In genomic region chr1:177940682-177941081, GRCh38 we compare ENCODE assay signal across 17 cellular contexts. TPM values are rescaled to one million over a fixed set of nuclear protein-coding genes. Genes with fewer than 3 reads are reported as not detected.
DNase-seq lines count a peak whose midpoint lies in the region; ATAC-seq and TF ChIP-seq lines count a peak whose summit lies in the region.
"Had no signal": no experiment of that assay in that cellular context is flagged by ENCODE, and none has a peak within 500 bp of the region (broad histone marks: within the 10 kb centered on the region; RNA-seq: fewer than 3 reads in every experiment).

No MANE protein-coding gene starts in this region.

- TF ChIP-seq RAD21 in IMR-90 (IDR thresholded peaks at IDR 0.05; ENCODE audit: low read length): no peak

- H3K27me3 Mint-ChIP-seq in activated CD4-positive, alpha-beta T cell treated with anti-CD3 and anti-CD28 coated beads, Interleukin-2, amount 10 ng/mL, durations not matched to agents 7 days and 5 days: no peaks in the 10 kb centered on the region

- H3K23ac ChIP-seq in IMR-90 (ENCODE audit: low read depth, low read length) (no peak overlapping the region), neuronal stem cell (ENCODE audit: low read depth, low read length, poor library complexity) (no peak overlapping the region)

- no peak overlapping the region for H4K5ac ChIP-seq in IMR-90 (ENCODE audit: low read depth, low read length)

- no peak overlapping the region for H3K56ac ChIP-seq in IMR-90 (ENCODE audit: extremely low read depth, insufficient read depth, low read length)

- H3K4me2 ChIP-seq in IMR-90 (ENCODE audit: low read depth, low read length): no peak overlapping the region
- no peak overlapping the region for H3K4me2 ChIP-seq in neuronal stem cell (ENCODE audit: insufficient read depth, low read length, poor library complexity, severe bottlenecking)
- H3K4me2 ChIP-seq: A549; BLaER1 treated with 17β-estradiol and CSF1 and Interleukin-3, amounts not matched to agents 10 nM and 100 nM had no signal

- no peak overlapping the region for H2BK20ac ChIP-seq in IMR-90 (ENCODE audit: low read depth, low read length)

- DNase-seq in activated CD4-positive, alpha-beta T cell treated with anti-CD3 and anti-CD28 coated beads, Interleukin-2, amount 10 ng/mL, durations not matched to agents 7 days and 5 days: no peak
- DNase-seq in activated CD4-positive, alpha-beta T cell treated with anti-CD3 and anti-CD28 coated beads for 4 hours: no peak
- DNase-seq in IMR-90 (no peak), neuronal stem cell (ENCODE audit: low spot score) (no peak)
- DNase-seq: AML-193; Caco-2; Calu3; CD4-positive, alpha-beta T cell; CD8-positive, alpha-beta T cell; DMS79 treated with DMSO at 0.1 percent for 48 hours; GF-D8 had no signal

- intact Hi-C loops in IMR-90 (cut with micrococcal nuclease): loop anchor here (10.0 kb wide), 3 partner anchors 336 to 1376 kb away; no protein-coding TSS in a partner anchor

- no peak for ATAC-seq in IMR-90 (ENCODE audit: low read depth)
- ATAC-seq in GM19023 (IDR thresholded peaks at IDR 0.05; ENCODE audit: unreplicated experiment): no peak
- ATAC-seq: A549; CD8-positive, alpha-beta T cell had no signal

- H3K27ac Mint-ChIP-seq in activated CD4-positive, alpha-beta T cell treated with anti-CD3 and anti-CD28 coated beads, Interleukin-2, amount 10 ng/mL, durations not matched to agents 7 days and 5 days: peak overlapping the region; percentile 52
- H3K27ac Mint-ChIP-seq: B cell; CD4-positive, alpha-beta T cell; CD8-positive, alpha-beta T cell had no signal

- TF ChIP-seq POLR2A in IMR-90 (IDR thresholded peaks at IDR 0.05; ENCODE audit: low read depth, low read length): no peak

- H2BK12ac ChIP-seq in neuronal stem cell (ENCODE audit: low read length): no peak overlapping the region

- H2BK120ac ChIP-seq in IMR-90 (ENCODE audit: low read depth, low read length): no peak overlapping the region
- H2BK120ac ChIP-seq in neuronal stem cell (ENCODE audit: low read depth, low read length): no peak overlapping the region

- no peaks in the 10 kb centered on the region for H3K9me3 Mint-ChIP-seq in activated CD4-positive, alpha-beta T cell treated with anti-CD3 and anti-CD28 coated beads, Interleukin-2, amount 10 ng/mL, durations not matched to agents 7 days and 5 days
- H3K9me3 Mint-ChIP-seq: CD4-positive, alpha-beta T cell; CD8-positive, alpha-beta T cell had no signal

- H4K8ac ChIP-seq in IMR-90 (ENCODE audit: low read depth in 2 of 2, low read length in 2 of 2): no peak overlapping the region
- H4K8ac ChIP-seq in neuronal stem cell (ENCODE audit: low read depth, low read length): no peak overlapping the region

- in situ Hi-C loops in IMR-90 (cut with MboI; ENCODE audit: low sequenced_read_pairs): loop anchor here (5.0 kb wide), 1 partner anchor 1043 kb away; no protein-coding TSS in a partner anchor

- CTCF ChIA-PET in activated CD4-positive, alpha-beta T cell treated with anti-CD3 and anti-CD28 coated beads, Interleukin-2, amount 10 ng/mL, durations not matched to agents 7 days and 5 days (lab: Charles Lee): no interaction called here
- CTCF ChIA-PET in IMR-90 (lab: Yijun Ruan, JAX): interaction anchor here (1.3 to 1.5 kb wide), 2 partner anchors 8 to 13 kb away, joined by 3 to 4 read pairs; no protein-coding TSS in a partner anchor

- H4K91ac ChIP-seq in IMR-90 (ENCODE audit: insufficient read depth, low read depth, low read length) (no peak overlapping the region), neuronal stem cell (ENCODE audit: low read depth, low read length, poor library complexity) (no peak overlapping the region)

- TF ChIP-seq CTCF in IMR-90 (conservative IDR thresholded peaks at IDR 0.05; ENCODE audit: low read depth, low read length): no peak

- peaks cover 7% of the 10 kb centered on the region for H3K4me1 ChIP-seq in IMR-90 (ENCODE audit: control insufficient read depth, insufficient read depth, low read length)
- peaks cover 0 to 17% of the 10 kb centered on the region in 2 donors for H3K4me1 ChIP-seq in neuronal stem cell (ENCODE audit: control insufficient read depth in 2 of 2, insufficient read depth in 1 of 2, low read depth in 1 of 2, low read length in 2 of 2)
- H3K4me1 ChIP-seq: A549; BLaER1 treated with 17β-estradiol and CSF1 and Interleukin-3, amounts not matched to agents 10 nM and 100 nM; Caco-2 had no signal

- H3K18ac ChIP-seq in IMR-90 (ENCODE audit: low read depth, low read length) (no peak overlapping the region), neuronal stem cell (ENCODE audit: low read length) (no peak overlapping the region)

- H3K9ac ChIP-seq in IMR-90 (ENCODE audit: low read depth, low read length) (no peak overlapping the region), neuronal stem cell (ENCODE audit: low read depth, low read length, poor library complexity) (no peak overlapping the region)
- H3K9ac ChIP-seq: BLaER1 treated with 17β-estradiol and CSF1 and Interleukin-3, amounts not matched to agents 10 nM and 100 nM had no signal

- H3K4me3 ChIP-seq in IMR-90 (ENCODE audit: insufficient read depth, low read depth, low read length) (no peak overlapping the region), neuronal stem cell (ENCODE audit: low read length in 2 of 2) (no peak overlapping the region)
- H3K4me3 ChIP-seq: A549; BLaER1 treated with 17β-estradiol and CSF1 and Interleukin-3, amounts not matched to agents 10 nM and 100 nM had no signal

- no peak overlapping the region for H2BK15ac ChIP-seq in IMR-90 (ENCODE audit: low read depth, low read length)
- no peak overlapping the region for H2BK15ac ChIP-seq in neuronal stem cell (ENCODE audit: low read length)

- H3K79me1 ChIP-seq in IMR-90 (ENCODE audit: low read depth in 1 of 2, low read length in 2 of 2): no peaks in the 10 kb centered on the region
- no peaks in the 10 kb centered on the region for H3K79me1 ChIP-seq in neuronal stem cell (ENCODE audit: low read depth, low read length)

- WGBS in IMR-90 (ENCODE audit: extremely low coverage in 2 of 2, insufficient read length in 1 of 2), 2 experiments: no CpG with 5 or more reads among the region's 3 CpGs
- no CpG with 5 or more reads among the region's 3 CpGs for WGBS in neuronal stem cell (ENCODE audit: extremely low coverage in 2 of 2, insufficient read length in 2 of 2, insufficient replicate concordance in 1 of 2), 2 donors

- no peaks in the 10 kb centered on the region for H3K36me3 Mint-ChIP-seq in activated CD4-positive, alpha-beta T cell treated with anti-CD3 and anti-CD28 coated beads, Interleukin-2, amount 10 ng/mL, durations not matched to agents 7 days and 5 days (ENCODE audit: low read depth)
- H3K36me3 Mint-ChIP-seq: CD8-positive, alpha-beta T cell had no signal

- no peak overlapping the region for H2BK5ac ChIP-seq in IMR-90 (ENCODE audit: low read depth, low read length, poor library complexity, severe bottlenecking)
- no peak overlapping the region for H2BK5ac ChIP-seq in neuronal stem cell (ENCODE audit: low read length)

- no peak overlapping the region for H3K14ac ChIP-seq in IMR-90 (replicated peaks; ENCODE audit: low read depth, low read length)
- H3K14ac ChIP-seq in neuronal stem cell (ENCODE audit: low read length): no peak overlapping the region

- no peak overlapping the region for H3K4me3 Mint-ChIP-seq in activated CD4-positive, alpha-beta T cell treated with anti-CD3 and anti-CD28 coated beads, Interleukin-2, amount 10 ng/mL, durations not matched to agents 7 days and 5 days
- H3K4me3 Mint-ChIP-seq: B cell; CD4-positive, alpha-beta T cell; CD8-positive, alpha-beta T cell had no signal

- H3K9me3 ChIP-seq in IMR-90 (ENCODE audit: control insufficient read depth, insufficient read depth, low read length): no peaks in the 10 kb centered on the region
- no peaks in the 10 kb centered on the region for H3K9me3 ChIP-seq in neuronal stem cell (replicated peaks in 1 of 2; ENCODE audit: control insufficient read depth in 2 of 2, insufficient read depth in 1 of 2, low read depth in 1 of 2, low read length in 2 of 2)
- H3K9me3 ChIP-seq: A549; BLaER1 treated with 17β-estradiol and CSF1 and Interleukin-3, amounts not matched to agents 10 nM and 100 nM; Caco-2 had no signal

- H3K27me3 ChIP-seq in IMR-90 (ENCODE audit: control insufficient read depth, insufficient read depth, low read length): no peaks in the 10 kb centered on the region
- peaks cover 0 to 6% (median 0%) of the 10 kb centered on the region in 3 experiments for H3K27me3 ChIP-seq in neuronal stem cell (ENCODE audit: control insufficient read depth in 3 of 3, insufficient read depth in 3 of 3, low read depth in 1 of 3, low read length in 3 of 3)
- H3K27me3 ChIP-seq: BLaER1 treated with 17β-estradiol and CSF1 and Interleukin-3, amounts not matched to agents 10 nM and 100 nM had no signal

- no peaks in the 10 kb centered on the region for H3K9me1 ChIP-seq in IMR-90 (ENCODE audit: insufficient read depth, low read length)

- H4K20me1 ChIP-seq in IMR-90 (ENCODE audit: insufficient read depth, low read length): no peaks in the 10 kb centered on the region
- H4K20me1 ChIP-seq: BLaER1 treated with 17β-estradiol and CSF1 and Interleukin-3, amounts not matched to agents 10 nM and 100 nM had no signal

- no peaks in the 10 kb centered on the region for H3K36me3 ChIP-seq in IMR-90 (ENCODE audit: control insufficient read depth, insufficient read depth, low read length)
- H3K36me3 ChIP-seq in neuronal stem cell (replicated peaks in 1 of 2; ENCODE audit: control insufficient read depth in 2 of 2, insufficient read depth in 2 of 2, low read length in 2 of 2): no peaks in the 10 kb centered on the region
- H3K36me3 ChIP-seq: BLaER1 treated with 17β-estradiol and CSF1 and Interleukin-3, amounts not matched to agents 10 nM and 100 nM had no signal

- H3K4me1 Mint-ChIP-seq in activated CD4-positive, alpha-beta T cell treated with anti-CD3 and anti-CD28 coated beads, Interleukin-2, amount 10 ng/mL, durations not matched to agents 7 days and 5 days: no peaks in the 10 kb centered on the region
- H3K4me1 Mint-ChIP-seq: B cell had no signal

- no TSS peak for BruUV-seq in IMR-90 (replicated peaks; lab: Mats Ljungman, UMichigan)

- H2AK9ac ChIP-seq in IMR-90 (replicated peaks; ENCODE audit: low read depth, low read length, poor library complexity): no peak overlapping the region

- H3K4ac ChIP-seq in IMR-90 (ENCODE audit: low read depth, low read length) (no peak overlapping the region), neuronal stem cell (ENCODE audit: low read length) (no peak overlapping the region)

- dilution Hi-C loops in IMR-90 (cut with HindIII; ENCODE audit: low sequenced_read_pairs, unreplicated experiment): no loop called here

- no peak overlapping the region for H2AFZ ChIP-seq in IMR-90 (replicated peaks; ENCODE audit: low read length, poor library complexity)
- no peak overlapping the region for H2AFZ ChIP-seq in neuronal stem cell (ENCODE audit: low read length)

- H3K27ac ChIP-seq in IMR-90 (ENCODE audit: insufficient read depth, low read length) (no peak overlapping the region), neuronal stem cell (replicated peaks; ENCODE audit: low read length) (no peak overlapping the region)
- H3K27ac ChIP-seq: 22Rv1; A549; BLaER1 treated with 17β-estradiol and CSF1 and Interleukin-3, amounts not matched to agents 10 nM and 100 nM; C4-2B had no signal

- POLR2A ChIA-PET in activated CD4-positive, alpha-beta T cell treated with anti-CD3 and anti-CD28 coated beads, Interleukin-2, amount 10 ng/mL, durations not matched to agents 7 days and 5 days (lab: Charles Lee): no interaction called here
- POLR2A ChIA-PET in IMR-90 (lab: Charles Lee; ENCODE audit: unreplicated experiment): no interaction called here

- H2AK5ac ChIP-seq in IMR-90 (ENCODE audit: low read depth, low read length) (0 out of 2 replicates have a peak overlapping the region, but pooled peaks have one; percentile 32), neuronal stem cell (ENCODE audit: low read depth, low read length) (peak overlapping the region; percentile 43)

RNA-seq across cellular contexts. Expression of gene SEC16B, which starts 29.2 kb away (rescaled TPM):
- total RNA-seq in activated CD4-positive, alpha-beta T cell treated with anti-CD3 and anti-CD28 coated beads, Interleukin-2, amount 10 ng/mL, durations not matched to agents 7 days and 5 days: under 1 TPM in 1 of 2 experiments, not detected in 1; 0.23 TPM
- 2.8 and 4.3 TPM in 2 replicates for total RNA-seq in IMR-90 (2012; rRNA removed)
- 3.4 and 4.3 TPM in 2 replicates for polyA plus RNA-seq in IMR-90 (2012; rRNA removed)
- polyA plus RNA-seq in IMR-90 (2012; cell fraction: cytosol; rRNA removed): 2.0 and 2.2 TPM in 2 replicates
- 11.8 and 15.0 TPM in 2 replicates for polyA plus RNA-seq in IMR-90 (2012; cell fraction: nucleus; rRNA removed; ENCODE audit: low replicate concordance)
- 0.95 TPM for polyA plus RNA-seq in neuronal stem cell (2013, experiment 1 of 2)
- 1.1 TPM for polyA plus RNA-seq in neuronal stem cell (2013, experiment 2 of 2)
- total RNA-seq: CD4-positive, alpha-beta T cell; CD8-positive, alpha-beta T cell had no signal
